Comparison of ENCODE assay signal across 8 cellular contexts in the genomic region with DNA sequence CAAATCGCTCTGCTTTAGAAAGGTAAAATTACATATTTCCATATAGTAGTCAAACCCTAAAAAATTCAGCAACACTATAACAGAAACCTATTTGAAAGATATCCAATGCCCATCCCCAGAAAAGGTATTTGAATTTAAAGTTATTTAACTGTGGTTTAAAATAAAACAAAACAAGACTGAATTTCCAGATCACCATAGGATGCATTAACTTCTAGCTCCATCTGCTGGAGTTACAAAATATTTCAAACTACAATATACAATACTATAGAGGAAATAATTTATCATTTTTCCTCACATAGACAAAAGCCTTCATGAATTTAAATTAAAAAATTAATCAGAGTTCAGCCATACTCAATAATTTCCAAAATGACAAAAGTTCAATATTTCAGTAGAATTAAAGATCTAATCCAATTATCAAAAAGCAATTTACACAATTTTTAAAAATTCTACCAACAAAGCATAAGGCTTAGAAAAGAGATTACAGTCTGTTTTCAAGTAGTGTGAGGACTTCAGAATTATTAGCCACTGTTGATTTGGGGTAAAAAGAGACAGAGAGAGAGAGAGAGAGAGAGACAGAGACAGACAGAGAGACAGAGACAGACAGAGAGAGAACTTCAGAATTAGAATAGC.
DNase-seq lines count a peak whose midpoint lies in the region; ATAC-seq, FAIRE-seq and TF ChIP-seq lines count a peak whose summit lies in the region.

No MANE protein-coding gene starts in this region.

- TF ChIP-seq EP300 in A549 (IDR thresholded peaks at IDR 0.05): no peak

- 89% methylated on average over 1 of the region's 1 CpG for WGBS in A549 (ENCODE audit: missing lambda C conversion rate)

- FAIRE-seq in A549 (lab: Jason Lieb, UNC): peak; percentile 56

- H3K27ac Mint-ChIP-seq in activated CD4-positive, alpha-beta T cell treated with anti-CD3 and anti-CD28 coated beads for 36 hours: no peak overlapping the region

- peaks cover 0 to 3% (median 0%) of the 10 kb centered on the region in 3 donors for H3K36me3 ChIP-seq in Peyer's patch

- 0 out of 6 replicates have a peak, but pooled peaks of 1 of the 2 experiments have one; percentile 46 for ATAC-seq in A549
- no peak for ATAC-seq in activated CD4-positive, alpha-beta T cell treated with anti-CD3 and anti-CD28 coated beads for 36 hours
- ATAC-seq in HG02678 (IDR thresholded peaks at IDR 0.05; ENCODE audit: unreplicated experiment): no peak
- ATAC-seq in HG03457 (IDR thresholded peaks at IDR 0.05; ENCODE audit: unreplicated experiment): no peak
- no peak for ATAC-seq in HG03432 (IDR thresholded peaks at IDR 0.05; ENCODE audit: unreplicated experiment)

- TF ChIP-seq POLR2A in A549 (IDR thresholded peaks at IDR 0.05; ENCODE audit: low read length) (no peak), Peyer's patch (IDR thresholded peaks at IDR 0.05) (no peak)

- no peak overlapping the region for H3K4me3 Mint-ChIP-seq in activated CD4-positive, alpha-beta T cell treated with anti-CD3 and anti-CD28 coated beads for 36 hours

- no peaks in the 10 kb centered on the region for H3K4me1 Mint-ChIP-seq in activated CD4-positive, alpha-beta T cell treated with anti-CD3 and anti-CD28 coated beads for 36 hours

- CTCF ChIA-PET in A549 (lab: Yijun Ruan, JAX): interaction anchor here (0.7 to 2.2 kb wide), 10 partner anchors 7 to 1021 kb away, joined by 3 to 7 read pairs (median 4); no protein-coding TSS in a partner anchor
- CTCF ChIA-PET in activated CD4-positive, alpha-beta T cell treated with anti-CD3 and anti-CD28 coated beads for 36 hours (lab: Charles Lee): interaction anchor here (0.8 to 1.2 kb wide), 5 partner anchors 28 to 343 kb away, joined by 3 to 4 read pairs (median 3); no protein-coding TSS in a partner anchor

- H3K27me3 Mint-ChIP-seq in activated CD4-positive, alpha-beta T cell treated with anti-CD3 and anti-CD28 coated beads for 36 hours: no peaks in the 10 kb centered on the region

- peak; percentile 73 to 75 for TF ChIP-seq RAD21 in A549 (conservative IDR thresholded peaks at IDR 0.05 in 1 of 2, IDR thresholded peaks at IDR 0.05 in 1 of 2)

- H3K9me3 ChIP-seq in A549 (no peaks in the 10 kb centered on the region), Peyer's patch (no peaks in the 10 kb centered on the region)

- no peak overlapping the region for H3K4me3 ChIP-seq in A549
- no peak overlapping the region for H3K4me3 ChIP-seq in Peyer's patch
- no peak overlapping the region for H3K4me3 ChIP-seq in fibroblast of the aortic adventitia (ENCODE audit: low read depth, low read length)

- no peaks in the 10 kb centered on the region for H3K27me3 ChIP-seq in Peyer's patch

- peaks cover 5% of the 10 kb centered on the region for H3K36me3 Mint-ChIP-seq in activated CD4-positive, alpha-beta T cell treated with anti-CD3 and anti-CD28 coated beads for 36 hours (ENCODE audit: low read depth)

- H3K4me1 ChIP-seq in A549 (peaks cover 18% of the 10 kb centered on the region), Peyer's patch (no peaks in the 10 kb centered on the region)

- no peaks in the 10 kb centered on the region for H3K9me3 Mint-ChIP-seq in activated CD4-positive, alpha-beta T cell treated with anti-CD3 and anti-CD28 coated beads for 36 hours (ENCODE audit: low read depth)

- peak; percentile 69 for TF ChIP-seq CTCF in A549 (IDR thresholded peaks at IDR 0.05)
- peak; percentile 32; the same call in 2 of the 3 replicates for TF ChIP-seq CTCF in GM12872 (IDR thresholded peaks at IDR 0.05; ENCODE audit: insufficient read depth, low read depth, low read length)
- TF ChIP-seq CTCF in Peyer's patch (IDR thresholded peaks at IDR 0.05): peak in 4 of 6 experiments; percentile 25 to 45 (median 40)
- peak; percentile 45 for TF ChIP-seq CTCF in fibroblast of the aortic adventitia (IDR thresholded peaks at IDR 0.05; ENCODE audit: insufficient read depth, low read length)

- H3K4me2 ChIP-seq in A549: peak overlapping the region; percentile 51; the same call in 2 of the 3 replicates

- peak in 1 of 2 experiments; percentile 29 for DNase-seq in A549 (ENCODE audit: low read depth in 1 of 2, low spot score in 1 of 2)
- no peak for DNase-seq in Peyer's patch
- peak; percentile 57 for DNase-seq in fibroblast of the aortic adventitia (ENCODE audit: low read depth)
- no peak for DNase-seq in activated CD4-positive, alpha-beta T cell treated with anti-CD3 and anti-CD28 coated beads for 36 hours

- intact Hi-C loops in activated CD4-positive, alpha-beta T cell treated with anti-CD3 and anti-CD28 coated beads for 36 hours (cut with DNase I, micrococcal nuclease): loop anchor here (1.0 to 5.0 kb wide), 6 partner anchors 167 to 1020 kb away; a partner anchor contains a TSS

- POLR2A ChIA-PET in A549 (lab: Yijun Ruan, JAX): interaction anchor here (1.0 kb wide), 1 partner anchor 76 kb away, joined by 3 read pairs; a partner anchor contains a TSS
- POLR2A ChIA-PET in activated CD4-positive, alpha-beta T cell treated with anti-CD3 and anti-CD28 coated beads for 36 hours (lab: Charles Lee): no interaction called here

- no peak overlapping the region for H3K27ac ChIP-seq in A549
- H3K27ac ChIP-seq in Peyer's patch: no peak overlapping the region

TF ChIP-seq in A549, 52 proteins besides CTCF, POLR2A, EP300 and RAD21:
- TF ChIP-seq ESRRA (IDR thresholded peaks at IDR 0.05; ENCODE audit: borderline replicate concordance, low read length) (no peak), SMC3 (IDR thresholded peaks at IDR 0.05) (peak; percentile 69)
